Comparison of ENCODE assay signal across 8 cellular contexts in genomic region chr7:48299580-48300169, GRCh38.
DNase-seq lines count a peak whose midpoint lies in the region; ATAC-seq and TF ChIP-seq lines count a peak whose summit lies in the region.

No MANE protein-coding gene starts in this region.

- H3K4me3 ChIP-seq in fibroblast of villous mesenchyme (ENCODE audit: low read depth, low read length): no peak overlapping the region

- no peak overlapping the region for H3K27ac Mint-ChIP-seq in activated CD4-positive, alpha-beta memory T cell treated with anti-CD3 and anti-CD28 coated beads for 36 hours

- CTCF ChIA-PET in activated CD4-positive, alpha-beta memory T cell treated with anti-CD3 and anti-CD28 coated beads for 36 hours (lab: Charles Lee): interaction anchor here (0.6 to 1.8 kb wide), 8 partner anchors 13 to 1294 kb away, joined by 3 to 8 read pairs (median 3); no protein-coding TSS in a partner anchor

- H3K4me1 Mint-ChIP-seq in activated CD4-positive, alpha-beta memory T cell treated with anti-CD3 and anti-CD28 coated beads for 36 hours (ENCODE audit: low read depth): peaks cover 9% of the 10 kb centered on the region

- TF ChIP-seq CTCF in fibroblast of villous mesenchyme (IDR thresholded peaks at IDR 0.05; ENCODE audit: insufficient read depth, low read depth, low read length): peak; percentile 86

- peaks cover 2% of the 10 kb centered on the region for H3K27me3 Mint-ChIP-seq in activated CD4-positive, alpha-beta memory T cell treated with anti-CD3 and anti-CD28 coated beads for 36 hours

- H3K9me3 Mint-ChIP-seq in activated CD4-positive, alpha-beta memory T cell treated with anti-CD3 and anti-CD28 coated beads for 36 hours: no peaks in the 10 kb centered on the region

- intact Hi-C loops in activated CD4-positive, alpha-beta memory T cell treated with anti-CD3 and anti-CD28 coated beads for 36 hours (cut with micrococcal nuclease): loop anchor here (1.0 to 5.0 kb wide), 5 partner anchors 44 to 1769 kb away; no protein-coding TSS in a partner anchor

- peak; percentile 91 for ATAC-seq in GM18868 (IDR thresholded peaks at IDR 0.05; ENCODE audit: unreplicated experiment)
- ATAC-seq in HG03039 (IDR thresholded peaks at IDR 0.05; ENCODE audit: unreplicated experiment): peak; percentile 91

- no peak overlapping the region for H3K4me3 Mint-ChIP-seq in activated CD4-positive, alpha-beta memory T cell treated with anti-CD3 and anti-CD28 coated beads for 36 hours

- DNase-seq in CD1c-positive myeloid dendritic cell (ENCODE audit: extremely low spot score): peak; percentile 64
- peak; percentile 41 for DNase-seq in NCI-H2029 (lab: John Stamatoyannopoulos, UW)
- DNase-seq in activated CD4-positive, alpha-beta memory T cell treated with anti-CD3 and anti-CD28 coated beads for 36 hours: peak; percentile 68
- DNase-seq in fibroblast of villous mesenchyme (ENCODE audit: low read depth): peak; percentile 67
- peak; percentile 55 for DNase-seq in non-pigmented ciliary epithelial cell (ENCODE audit: low read depth)
- DNase-seq in GF-D8 (lab: John Stamatoyannopoulos, UW): no peak

- POLR2A ChIA-PET in activated CD4-positive, alpha-beta memory T cell treated with anti-CD3 and anti-CD28 coated beads for 36 hours (lab: Charles Lee): no interaction called here

- H3K36me3 Mint-ChIP-seq in activated CD4-positive, alpha-beta memory T cell treated with anti-CD3 and anti-CD28 coated beads for 36 hours: no peaks in the 10 kb centered on the region
